ENCODE assay signal across 15 cellular contexts in genomic region chr3:81572201-81572756, GRCh38.
DNase-seq lines count a peak whose midpoint lies in the region; ATAC-seq, FAIRE-seq and TF ChIP-seq lines count a peak whose summit lies in the region.
"Had no signal": no experiment of that assay in that cellular context is flagged by ENCODE, and none has a peak within 500 bp of the region (broad histone marks: within the 10 kb centered on the region; RNA-seq: fewer than 3 reads in every experiment).

No MANE protein-coding gene starts in this region.

- POLR2A ChIA-PET in A549 (lab: Yijun Ruan, JAX), result no interaction called here

- no peaks in the 10 kb centered on the region for H3K4me1 ChIP-seq in A549
- no peaks in the 10 kb centered on the region for H3K4me1 ChIP-seq in pancreas
- H3K4me1 ChIP-seq: Caco-2 had no signal

- TF ChIP-seq CTCF in A549 (IDR thresholded peaks at IDR 0.05), result no peak
- no peak for TF ChIP-seq CTCF in pancreas (IDR thresholded peaks at IDR 0.05)

- CTCF ChIA-PET in A549 (lab: Yijun Ruan, JAX), result interaction anchor here (0.6 to 1.2 kb wide), 2 partner anchors 9 to 15 kb away, joined by 3 to 4 read pairs; no protein-coding TSS in a partner anchor

- TF ChIP-seq EP300 in A549 (IDR thresholded peaks at IDR 0.05), result no peak

- no peaks in the 10 kb centered on the region for H3K36me3 ChIP-seq in pancreas

- intact Hi-C loops in pancreas (cut with DNase I), result no loop called here

- no peak for ATAC-seq in A549
- no peak for ATAC-seq in pancreas
- ATAC-seq in HG03135 (IDR thresholded peaks at IDR 0.05; ENCODE audit: unreplicated experiment), result no peak
- no peak for ATAC-seq in HG03442 (IDR thresholded peaks at IDR 0.05; ENCODE audit: unreplicated experiment)
- ATAC-seq: GM12878 had no signal

- H3K27ac ChIP-seq in A549 (no peak overlapping the region), pancreas (no peak overlapping the region)

- H3K4me2 ChIP-seq in A549, result no peak overlapping the region

- TF ChIP-seq RAD21 in A549 (conservative IDR thresholded peaks at IDR 0.05 in 1 of 2, IDR thresholded peaks at IDR 0.05 in 1 of 2), result no peak

- WGBS in A549 (ENCODE audit: missing lambda C conversion rate), result 91% methylated on average over 1 of the region's 1 CpG
- 92 to 99% methylated on average over 1 of the region's 1 CpG for WGBS in pancreas, 2 donors

- FAIRE-seq in A549 (lab: Jason Lieb, UNC) (no peak), TTC549 (lab: Jason Lieb, UNC) (peak; percentile 26), pancreas (lab: Jason Lieb, UNC) (peak; percentile 80)
- FAIRE-seq: GM12878, GM18507 had no signal

- H3K27me3 ChIP-seq in pancreas, result no peaks in the 10 kb centered on the region

- no peak for TF ChIP-seq POLR2A in A549 (IDR thresholded peaks at IDR 0.05; ENCODE audit: low read length)

- H3K9me3 ChIP-seq in A549 (no peaks in the 10 kb centered on the region), pancreas (no peaks in the 10 kb centered on the region)
- H3K9me3 ChIP-seq: Caco-2 had no signal

- no peak for DNase-seq in A549 (ENCODE audit: low read depth in 1 of 2, low spot score in 1 of 2)
- DNase-seq in fibroblast of gingiva (ENCODE audit: low read depth), result peak; percentile 49
- no peak for DNase-seq in pancreas
- no peak for DNase-seq in stimulated activated CD4-positive, alpha-beta T cell treated with anti-CD3 and anti-CD28 coated beads, Interleukin-2, amount 100 ng/mL, for 48 hours
- no peak for DNase-seq in cerebellar cortex (ENCODE audit: low spot score)
- DNase-seq: Caco-2; CD8-positive, alpha-beta memory T cell; DMS53; HCEC 1CT; HFFc6 had no signal

- H3K4me3 ChIP-seq in A549, result no peak overlapping the region
- no peak overlapping the region for H3K4me3 ChIP-seq in pancreas
- H3K4me3 ChIP-seq: GM12878 had no signal

TF ChIP-seq in A549, 52 proteins besides CTCF, POLR2A, EP300 and RAD21:
- TF ChIP-seq ELK1 (IDR thresholded peaks at IDR 0.05; ENCODE audit: low read depth, low read length) (no peak), MAFK (IDR thresholded peaks at IDR 0.05; ENCODE audit: partially characterized antibody) (peak; percentile 37), HOXB13 (CRISPR knock-in tag; IDR thresholded peaks at IDR 0.05; ENCODE audit: low read depth) (no peak)
